Comparison of ENCODE assay signal across 13 cellular contexts in the genomic region with DNA sequence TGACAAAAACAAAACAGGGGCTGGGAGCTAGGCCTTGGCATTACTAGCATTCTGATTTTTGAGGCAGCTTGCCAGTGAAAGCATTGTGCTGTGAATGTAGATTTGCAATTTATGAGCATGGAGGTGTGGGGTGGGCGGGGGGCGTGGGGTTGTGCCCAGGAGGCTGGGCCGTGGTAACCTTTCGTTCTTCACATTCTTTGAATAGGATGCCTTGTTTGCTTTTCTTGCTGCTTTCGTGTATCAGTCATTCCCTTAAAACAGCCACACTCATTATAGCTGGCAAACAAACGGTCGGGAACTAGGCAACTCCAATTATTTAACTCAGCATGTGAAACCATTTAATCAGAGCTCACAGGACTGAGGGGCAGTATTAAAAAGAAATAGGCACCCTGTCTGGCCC.
A peak's percentile ranks its signal among the peaks of the same experiment; 100 is the strongest.
DNase-seq lines count a peak whose midpoint lies in the region; ATAC-seq lines count a peak whose summit lies in the region.
"Had no signal": no experiment of that assay in that cellular context is flagged by ENCODE, and none has a peak within 500 bp of the region (broad histone marks: within the 10 kb centered on the region; RNA-seq: fewer than 3 reads in every experiment).

No MANE protein-coding gene starts in this region.

- no peak for ATAC-seq in HG02759 (IDR thresholded peaks at IDR 0.05; ENCODE audit: unreplicated experiment)

- no peaks in the 10 kb centered on the region for H3K9me3 ChIP-seq in ectodermal cell (ENCODE audit: control insufficient read depth, low read length)
- H3K9me3 ChIP-seq: suprapubic skin had no signal

- H3K4me1 ChIP-seq in ectodermal cell (ENCODE audit: control insufficient read depth, insufficient read depth, low read length), result peaks cover 32% of the 10 kb centered on the region
- H3K4me1 ChIP-seq: suprapubic skin had no signal

- no peaks in the 10 kb centered on the region for H3K36me3 ChIP-seq in ectodermal cell (ENCODE audit: control insufficient read depth, insufficient read depth, low read length)
- H3K36me3 ChIP-seq: spleen, suprapubic skin, WERI-Rb-1 had no signal

- whole genome bisulfite sequencing in ectodermal cell, 2 experiments, result 34 to 43% methylated on average over 7 of the region's 7 CpGs

- DNase-seq in EH (ENCODE audit: low read depth), result peak; percentile 74
- peak; percentile 68 to 81 for DNase-seq in NCI-H526 (lab: John Stamatoyannopoulos, UW)
- peak; percentile 12 for DNase-seq in retina
- DNase-seq in NCI-H446 (lab: John Stamatoyannopoulos, UW), result no peak
- DNase-seq in HuH-7.5 (ENCODE audit: low spot score), result no peak
- DNase-seq: activated effector memory CD4-positive, alpha-beta T cell treated with anti-CD3 and anti-CD28 coated beads, Interleukin-2, amount 50 U/mL, for 16 hours; midbrain; NCI-H345; spleen; WERI-Rb-1 had no signal

- no peak overlapping the region for H3K4me3 ChIP-seq in ectodermal cell (ENCODE audit: insufficient read depth, low read depth, low read length)
- H3K4me3 ChIP-seq: spleen, suprapubic skin had no signal

- H3K27me3 ChIP-seq in ectodermal cell (ENCODE audit: control insufficient read depth, insufficient read depth, low read length, poor library complexity, severe bottlenecking), result no peaks in the 10 kb centered on the region
- H3K27me3 ChIP-seq: suprapubic skin had no signal

- peak overlapping the region; percentile 44 for H3K27ac ChIP-seq in ectodermal cell (ENCODE audit: insufficient read depth, low read depth, low read length, poor library complexity, severe bottlenecking)
- H3K27ac ChIP-seq: spleen, suprapubic skin, WERI-Rb-1 had no signal

Comparison
In these comparisons a context has a peak if more than half of its experiments do, and no peak if none do; other contexts are left out.
1. DNase-seq: peak in EH (single experiment), NCI-H526 (2 of 2) and retina (single experiment); none in NCI-H446 (0 of 2) and HuH-7.5 (single experiment).